Comparison of ENCODE assay signal across 1 cellular context in genomic region chr15:30992073-30992363, GRCh38.
TF ChIP-seq lines count a peak whose summit lies in the region.

No MANE protein-coding gene starts in this region.

TF ChIP-seq in HepG2, 621 proteins besides CTCF, POLR2A, EP300 and RAD21 (continued from another document):
- TF ChIP-seq, protein P1, sequence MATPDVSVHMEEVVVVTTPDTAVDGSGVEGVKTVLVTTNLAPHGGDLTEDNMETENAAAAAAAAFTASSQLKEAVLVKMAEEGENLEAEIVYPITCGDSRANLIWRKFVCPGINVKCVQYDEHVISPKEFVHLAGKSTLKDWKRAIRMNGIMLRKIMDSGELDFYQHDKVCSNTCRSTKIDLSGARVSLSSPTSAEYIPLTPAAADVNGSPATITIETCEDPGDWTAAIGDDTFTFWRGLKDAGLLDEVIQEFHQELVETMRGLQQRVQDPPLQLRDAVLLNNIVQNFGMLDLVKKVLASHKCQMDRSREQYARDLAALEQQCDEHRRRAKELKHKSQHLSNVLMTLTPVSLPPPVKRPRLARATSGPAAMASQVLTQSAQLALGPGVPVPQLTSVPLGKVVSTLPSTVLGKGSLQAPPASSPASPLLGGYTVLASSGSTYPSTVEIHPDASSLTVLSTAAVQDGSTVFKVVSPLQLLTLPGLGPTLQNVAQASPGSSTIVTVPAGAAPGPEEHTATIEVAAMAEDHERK (CRISPR knock-in tag; IDR thresholded peaks at IDR 0.05; ENCODE audit: low read depth): no peak
- no peak for TF ChIP-seq MTA3 (CRISPR knock-in tag; IDR thresholded peaks at IDR 0.05)
- no peak for TF ChIP-seq MED1 (CRISPR knock-in tag; IDR thresholded peaks at IDR 0.05)
- no peak for TF ChIP-seq ELF1 (CRISPR knock-in tag; IDR thresholded peaks at IDR 0.05)
- TF ChIP-seq MEF2D (CRISPR knock-in tag; IDR thresholded peaks at IDR 0.05): no peak
- no peak for TF ChIP-seq ZNF644 (CRISPR knock-in tag; IDR thresholded peaks at IDR 0.05; ENCODE audit: low read depth)
- no peak for TF ChIP-seq AGO1 (IDR thresholded peaks at IDR 0.05; ENCODE audit: low read depth, low read length, poor library complexity, severe bottlenecking)
- 0 out of 2 replicates have a peak, but pooled peaks have one; percentile 19 for TF ChIP-seq FOXO4 (CRISPR knock-in tag; conservative IDR thresholded peaks at IDR 0.05)
- TF ChIP-seq NR2F2 (IDR thresholded peaks at IDR 0.05; ENCODE audit: borderline replicate concordance, low read depth): no peak
